ENCODE assay signal across 8 cellular contexts in the genomic region with DNA sequence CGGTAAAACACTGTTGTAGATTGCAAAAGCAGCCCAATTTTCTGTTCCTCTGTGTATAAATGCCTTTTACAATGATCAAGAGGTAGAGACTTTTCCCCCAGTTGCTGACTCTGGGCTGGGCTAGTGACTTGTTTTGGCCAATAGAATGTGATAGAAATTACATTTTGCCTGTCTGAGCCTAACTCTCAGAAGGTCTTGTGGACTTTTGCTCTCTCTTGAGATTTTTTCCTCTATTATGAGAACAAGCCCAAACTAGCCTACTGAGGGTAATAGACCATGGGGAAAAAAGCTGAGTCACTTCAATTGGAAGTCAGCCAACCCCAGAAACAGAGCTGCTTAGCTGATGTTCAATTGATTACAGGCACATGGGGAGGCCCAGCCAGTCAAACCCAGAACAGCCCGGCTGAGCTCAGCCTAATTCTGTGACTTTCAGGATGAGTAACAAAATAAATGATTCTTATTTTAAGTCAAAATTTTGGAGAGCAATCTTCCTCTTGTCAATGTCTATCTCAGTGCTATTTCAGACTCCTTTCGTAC.
DNase-seq lines count a peak whose midpoint lies in the region; ATAC-seq and TF ChIP-seq lines count a peak whose summit lies in the region.

No MANE protein-coding gene starts in this region.

- H3K27me3 Mint-ChIP-seq in mesothelial cell of epicardium (ENCODE audit: low read depth), result no peaks in the 10 kb centered on the region

- H3K36me3 Mint-ChIP-seq in mesothelial cell of epicardium, result peaks cover 25% of the 10 kb centered on the region

- peaks cover 44% of the 10 kb centered on the region for H3K9me3 Mint-ChIP-seq in mesothelial cell of epicardium

- H3K27ac ChIP-seq in coronary artery, result peak overlapping the region; percentile 25 to 49
- no peak overlapping the region for H3K27ac ChIP-seq in WERI-Rb-1

- peaks cover 20% of the 10 kb centered on the region for H3K4me1 Mint-ChIP-seq in mesothelial cell of epicardium

- TF ChIP-seq CTCF in coronary artery (IDR thresholded peaks at IDR 0.05) (no peak), mesothelial cell of epicardium (IDR thresholded peaks at IDR 0.05; ENCODE audit: unreplicated experiment) (no peak), WERI-Rb-1 (IDR thresholded peaks at IDR 0.05; ENCODE audit: low read depth, low read length) (no peak)

- DNase-seq in activated CD4-positive, alpha-beta T cell treated with anti-CD3 and anti-CD28 coated beads for 48 hours, result peak; percentile 53
- no peak for DNase-seq in activated CD4-positive, alpha-beta T cell treated with anti-CD3 and anti-CD28 coated beads for 4 hours
- DNase-seq in HK-2 (ENCODE audit: unreplicated experiment) (peak; percentile 48), NOMO-1 treated with DMSO at 0.1 percent for 48 hours (lab: John Stamatoyannopoulos, UW; ENCODE audit: unreplicated experiment) (peak; percentile 85), coronary artery (ENCODE audit: low spot score) (no peak), mesothelial cell of epicardium (ENCODE audit: low spot score in 2 of 2, unreplicated experiment in 2 of 2) (no peak), WERI-Rb-1 (no peak)

- H3K9me3 ChIP-seq in WERI-Rb-1 (ENCODE audit: severe bottlenecking), result peaks cover 5% of the 10 kb centered on the region

- no peaks in the 10 kb centered on the region for H3K36me3 ChIP-seq in WERI-Rb-1

- H3K4me3 ChIP-seq in coronary artery (no peak overlapping the region), WERI-Rb-1 (ENCODE audit: low read depth, low read length) (no peak overlapping the region)

- no peaks in the 10 kb centered on the region for H3K27me3 ChIP-seq in WERI-Rb-1 (ENCODE audit: insufficient read depth, low read depth, severe bottlenecking)

- peak; percentile 95 for ATAC-seq in GM21515 (IDR thresholded peaks at IDR 0.05; ENCODE audit: unreplicated experiment)

- H3K4me3 Mint-ChIP-seq in mesothelial cell of epicardium, result no peak overlapping the region

- H3K27ac Mint-ChIP-seq in mesothelial cell of epicardium, result peak overlapping the region; percentile 51

Comparison
In these comparisons a context has a peak if more than half of its experiments do, and no peak if none do; other contexts are left out.
1. DNase-seq: peak in activated CD4-positive, alpha-beta T cell treated with anti-CD3 and anti-CD28 coated beads for 48 hours (single experiment), HK-2 (single experiment) and NOMO-1 treated with DMSO at 0.1 percent for 48 hours (single experiment); none in activated CD4-positive, alpha-beta T cell treated with anti-CD3 and anti-CD28 coated beads for 4 hours (0 of 2), coronary artery (single experiment), mesothelial cell of epicardium (0 of 2) and WERI-Rb-1 (single experiment).